ENCODE assay signal across 8 cellular contexts in the genomic region with DNA sequence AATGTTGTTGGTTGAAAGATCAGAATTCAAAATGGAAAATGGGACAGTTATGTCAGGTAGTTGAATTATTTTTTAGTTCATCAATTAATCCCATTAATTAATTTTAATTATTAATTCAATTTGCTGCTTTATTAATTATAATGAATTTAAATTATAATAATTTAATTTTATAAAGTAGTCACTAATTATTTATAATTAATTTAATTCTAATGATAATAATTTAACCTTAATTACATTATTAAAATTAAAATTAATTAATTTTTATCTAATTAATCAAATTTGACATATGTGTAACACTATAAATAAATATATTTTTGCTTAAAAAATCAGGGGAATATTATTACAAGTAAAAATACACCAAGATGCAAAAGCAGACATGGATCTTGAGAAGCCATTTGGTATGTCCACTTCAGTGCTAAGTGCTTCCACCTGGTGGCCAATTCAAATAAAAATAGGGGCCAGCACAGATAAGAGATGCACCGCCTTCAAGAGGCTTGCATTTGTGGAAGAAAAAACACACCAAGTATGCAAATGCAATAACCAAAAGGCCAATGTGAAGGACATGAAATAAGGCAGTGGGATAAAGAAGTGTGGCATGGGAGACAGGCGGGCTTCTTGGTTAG.
DNase-seq lines count a peak whose midpoint lies in the region; ATAC-seq and TF ChIP-seq lines count a peak whose summit lies in the region.

No MANE protein-coding gene starts in this region.

- H3K4me3 Mint-ChIP-seq in activated CD8-positive, alpha-beta T cell treated with anti-CD3 and anti-CD28 coated beads, Interleukin-2, amount 10 ng/mL, durations not matched to agents 7 days and 5 days = peak overlapping the region; percentile 5

- peak overlapping the region; percentile 39 for H3K27ac Mint-ChIP-seq in activated CD8-positive, alpha-beta T cell treated with anti-CD3 and anti-CD28 coated beads, Interleukin-2, amount 10 ng/mL, durations not matched to agents 7 days and 5 days

- H3K36me3 ChIP-seq in thyroid gland = no peaks in the 10 kb centered on the region

- DNase-seq in AG09319 (ENCODE audit: extremely low read depth, low read depth) (no peak), GF-D8 (lab: John Stamatoyannopoulos, UW) (peak; percentile 31), NCI-H2196 (lab: John Stamatoyannopoulos, UW; ENCODE audit: unreplicated experiment) (peak; percentile 36), hepatic stellate cell (ENCODE audit: low spot score) (peak; percentile 65), thyroid gland (peak; percentile 42 to 45), activated gamma-delta T cell (lab: John Stamatoyannopoulos, UW) (no peak)
- peak; percentile 60 for DNase-seq in activated CD8-positive, alpha-beta T cell treated with anti-CD3 and anti-CD28 coated beads, Interleukin-2, amount 10 ng/mL, durations not matched to agents 7 days and 5 days
- no peak for DNase-seq in stimulated activated naive CD4-positive, alpha-beta T cell (lab: John Stamatoyannopoulos, UW)

- H3K4me1 ChIP-seq in thyroid gland = peaks cover 41 to 54% of the 10 kb centered on the region in 2 donors

- 86% methylated on average over 2 of the region's 2 CpGs for WGBS in thyroid gland, 2 donors

- H3K9me3 ChIP-seq in thyroid gland = no peaks in the 10 kb centered on the region

- H3K4me1 Mint-ChIP-seq in activated CD8-positive, alpha-beta T cell treated with anti-CD3 and anti-CD28 coated beads, Interleukin-2, amount 10 ng/mL, durations not matched to agents 7 days and 5 days (ENCODE audit: low read depth) = peaks cover 89% of the 10 kb centered on the region

- peak; percentile 46 for TF ChIP-seq CTCF in AG09319 (IDR thresholded peaks at IDR 0.05; ENCODE audit: low read depth, low read length)
- peak; percentile 15 to 56 (median 46) for TF ChIP-seq CTCF in thyroid gland (IDR thresholded peaks at IDR 0.05)

- no peaks in the 10 kb centered on the region for H3K9me3 Mint-ChIP-seq in activated CD8-positive, alpha-beta T cell treated with anti-CD3 and anti-CD28 coated beads, Interleukin-2, amount 10 ng/mL, durations not matched to agents 7 days and 5 days (ENCODE audit: insufficient read depth)

- no peak for TF ChIP-seq POLR2A in thyroid gland (IDR thresholded peaks at IDR 0.05)

- peak overlapping the region in 1 of 3 donors; percentile 41 for H3K27ac ChIP-seq in thyroid gland

- CTCF ChIA-PET in activated CD8-positive, alpha-beta T cell treated with anti-CD3 and anti-CD28 coated beads, Interleukin-2, amount 10 ng/mL, durations not matched to agents 7 days and 5 days (lab: Charles Lee) = interaction anchor here (0.8 to 1.5 kb wide), 2 partner anchors 8 to 59 kb away, joined by 6 to 7 read pairs; no protein-coding TSS in a partner anchor

- no peaks in the 10 kb centered on the region for H3K27me3 ChIP-seq in thyroid gland

- intact Hi-C loops in thyroid gland (cut with DNase I) = loop anchor here (5.0 kb wide), 1 partner anchor 52 kb away; no protein-coding TSS in a partner anchor

- peaks cover 80% of the 10 kb centered on the region for H3K36me3 Mint-ChIP-seq in activated CD8-positive, alpha-beta T cell treated with anti-CD3 and anti-CD28 coated beads, Interleukin-2, amount 10 ng/mL, durations not matched to agents 7 days and 5 days (ENCODE audit: low read depth)

- no peaks in the 10 kb centered on the region for H3K27me3 Mint-ChIP-seq in activated CD8-positive, alpha-beta T cell treated with anti-CD3 and anti-CD28 coated beads, Interleukin-2, amount 10 ng/mL, durations not matched to agents 7 days and 5 days (ENCODE audit: low read depth)

- no peak overlapping the region for H3K4me3 ChIP-seq in thyroid gland (replicated peaks in 1 of 3)

- POLR2A ChIA-PET in activated CD8-positive, alpha-beta T cell treated with anti-CD3 and anti-CD28 coated beads, Interleukin-2, amount 10 ng/mL, durations not matched to agents 7 days and 5 days (lab: Charles Lee) = no interaction called here

- no peak for ATAC-seq in activated CD8-positive, alpha-beta T cell treated with anti-CD3 and anti-CD28 coated beads, Interleukin-2, amount 10 ng/mL, durations not matched to agents 7 days and 5 days

Comparison
In these comparisons a context has a peak if more than half of its experiments do, and no peak if none do; other contexts are left out.
1. DNase-seq: peak in GF-D8 (single experiment), NCI-H2196 (single experiment), activated CD8-positive, alpha-beta T cell treated with anti-CD3 and anti-CD28 coated beads, Interleukin-2, amount 10 ng/mL, durations not matched to agents 7 days and 5 days (single experiment), hepatic stellate cell (single experiment) and thyroid gland (2 of 2); none in AG09319 (single experiment), stimulated activated naive CD4-positive, alpha-beta T cell (0 of 6) and activated gamma-delta T cell (single experiment).